In genomic region chr14:77097006-77097688, GRCh38 we compare ENCODE assay signal across 8 cellular contexts. TPM values are rescaled to one million over a fixed set of nuclear protein-coding genes. Genes with fewer than 3 reads are reported as not detected.
DNase-seq lines count a peak whose midpoint lies in the region; ATAC-seq and TF ChIP-seq lines count a peak whose summit lies in the region.

No MANE protein-coding gene starts in this region.

- H3K4me2 ChIP-seq in KMS-11 = peak overlapping the region; percentile 78

- H3K27me3 ChIP-seq in KMS-11 (ENCODE audit: insufficient read depth, low read depth) (no peaks in the 10 kb centered on the region), left lung (no peaks in the 10 kb centered on the region), tibial artery (no peaks in the 10 kb centered on the region)

- peak; percentile 25 for DNase-seq in NCI-H146 (lab: John Stamatoyannopoulos, UW)
- no peak for DNase-seq in NCI-H146 treated with DMSO at 0.1 percent for 48 hours (lab: John Stamatoyannopoulos, UW; ENCODE audit: unreplicated experiment)
- DNase-seq in astrocyte of the cerebellum (ENCODE audit: low read depth) = no peak
- no peak for DNase-seq in left lung
- DNase-seq in tibial artery = no peak

- ATAC-seq in left lung (no peak), esophagus mucosa (no peak), HG02571 (IDR thresholded peaks at IDR 0.05; ENCODE audit: unreplicated experiment) (no peak)

- H3K4me3 ChIP-seq in KMS-11 (IDR thresholded peaks at IDR 0.05; ENCODE audit: insufficient read depth, low read depth, low read length) = no peak overlapping the region
- peak overlapping the region; percentile 78 for H3K4me3 ChIP-seq in astrocyte of the cerebellum (ENCODE audit: low read depth, low read length)
- H3K4me3 ChIP-seq in left lung = peak overlapping the region; percentile 40 to 70
- H3K4me3 ChIP-seq in tibial artery = peak overlapping the region; percentile 66 to 93

- no peaks in the 10 kb centered on the region for H3K36me3 ChIP-seq in KMS-11 (ENCODE audit: insufficient read depth)
- no peaks in the 10 kb centered on the region for H3K36me3 ChIP-seq in left lung
- H3K36me3 ChIP-seq in tibial artery = no peaks in the 10 kb centered on the region

- in situ Hi-C loops in astrocyte of the cerebellum (cut with HindIII; ENCODE audit: low sequenced_read_pairs) = no loop called here

- peak overlapping the region; percentile 60 for H2AFZ ChIP-seq in KMS-11 (ENCODE audit: low read depth)

- TF ChIP-seq CTCF in KMS-11 (conservative IDR thresholded peaks at IDR 0.05; ENCODE audit: low read depth, low read length) (no peak), astrocyte of the cerebellum (IDR thresholded peaks at IDR 0.05; ENCODE audit: low read depth, low read length, missing control alignments) (no peak), left lung (IDR thresholded peaks at IDR 0.05) (no peak), tibial artery (IDR thresholded peaks at IDR 0.05) (peak in 1 of 2 experiments; percentile 6)

- intact Hi-C loops in left lung (cut with DNase I) = no loop called here
- intact Hi-C loops in tibial artery (cut with DNase I; ENCODE audit: low total_unique reads) = no loop called here

- H3K9me3 ChIP-seq in left lung (peaks cover 0 to under 1% of the 10 kb centered on the region in 2 donors), tibial artery (no peaks in the 10 kb centered on the region)

- no peaks in the 10 kb centered on the region for H3K79me2 ChIP-seq in KMS-11 (ENCODE audit: insufficient read depth, low read depth)

- peak overlapping the region; percentile 89 for H3K9ac ChIP-seq in KMS-11

- H4K20me1 ChIP-seq in KMS-11 (ENCODE audit: insufficient read depth) = no peaks in the 10 kb centered on the region

- peaks cover 24% of the 10 kb centered on the region for H3K4me1 ChIP-seq in KMS-11 (ENCODE audit: low read depth, poor library complexity, severe bottlenecking)
- peaks cover 10 to 45% of the 10 kb centered on the region in 2 donors for H3K4me1 ChIP-seq in left lung
- H3K4me1 ChIP-seq in tibial artery = peaks cover 4 to 43% (median 40%) of the 10 kb centered on the region in 4 donors

- H3K27ac ChIP-seq in KMS-11 = peak overlapping the region; percentile 94
- peak overlapping the region; percentile 97 for H3K27ac ChIP-seq in left lung
- peak overlapping the region; percentile 96 to 98 for H3K27ac ChIP-seq in tibial artery

RNA-seq across cellular contexts. Expression of gene CIPC, which starts 0.9 kb away (rescaled TPM):
- total RNA-seq in left lung (10 to 100 TPM; 18.6 to 19.8 TPM), esophagus mucosa (19.7 TPM)

RNA-seq across cellular contexts. Expression of gene ZDHHC22, which starts 44.4 kb away (rescaled TPM):
- total RNA-seq in left lung (not detected), esophagus mucosa (not detected)
